Comparison of ENCODE assay signal across 25 cellular contexts in the genomic region with DNA sequence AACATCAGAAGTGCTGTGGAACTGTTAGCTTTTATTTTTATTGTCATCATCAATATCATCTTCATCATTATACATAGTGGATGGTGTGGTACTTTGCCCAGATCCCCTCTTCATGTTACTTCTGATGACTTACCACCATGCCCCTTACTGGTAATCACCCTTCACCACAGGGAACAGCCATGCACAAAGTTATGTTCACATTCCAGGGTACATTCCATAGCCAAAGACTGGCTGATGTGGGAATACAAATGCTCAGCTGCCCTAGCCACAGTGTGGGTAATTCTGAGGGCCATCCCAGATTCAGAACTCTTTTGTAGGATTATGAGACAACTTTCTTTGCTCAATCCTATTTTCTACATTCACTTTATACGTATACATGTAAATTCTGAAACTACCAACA.
"Had no signal": no experiment of that assay in that cellular context is flagged by ENCODE, and none has a peak within 500 bp of the region (broad histone marks: within the 10 kb centered on the region; RNA-seq: fewer than 3 reads in every experiment).

No MANE protein-coding gene starts in this region.

- FAIRE-seq: small intestine had no signal

- H3K27me3 Mint-ChIP-seq: activated naive CD8-positive, alpha-beta T cell treated with anti-CD3 and anti-CD28 coated beads, Interleukin-2, amount 10 ng/mL, durations not matched to agents 7 days and 5 days; naive B cell; stimulated activated naive CD8-positive, alpha-beta T cell treated with anti-CD3 and anti-CD28 coated beads, Interleukin-15, Interleukin-2, amounts not matched to agents 100 ng/mL and 50 ng/mL, for 24 hours; T-cell had no signal

- H3K4me3 ChIP-seq: cardiac muscle cell, esophagus muscularis mucosa, lower lobe of right lung, suprapubic skin had no signal

- H3K4me1 Mint-ChIP-seq: activated naive CD8-positive, alpha-beta T cell treated with anti-CD3 and anti-CD28 coated beads, Interleukin-2, amount 10 ng/mL, durations not matched to agents 7 days and 5 days; immature natural killer cell; naive B cell; T-cell had no signal

- H2AFZ ChIP-seq: parathyroid adenoma had no signal

- H3K4me3 Mint-ChIP-seq: activated naive CD8-positive, alpha-beta T cell treated with anti-CD3 and anti-CD28 coated beads, Interleukin-2, amount 10 ng/mL, durations not matched to agents 7 days and 5 days; immature natural killer cell; mesothelial cell of epicardium; naive B cell; stimulated activated naive CD8-positive, alpha-beta T cell treated with anti-CD3 and anti-CD28 coated beads, Interleukin-15, Interleukin-2, amounts not matched to agents 100 ng/mL and 50 ng/mL, for 24 hours; T-cell had no signal

- H3K27ac ChIP-seq: cardiac muscle cell, esophagus muscularis mucosa, lower lobe of right lung, parathyroid adenoma, suprapubic skin had no signal

- H3K36me3 Mint-ChIP-seq: activated naive CD8-positive, alpha-beta T cell treated with anti-CD3 and anti-CD28 coated beads, Interleukin-2, amount 10 ng/mL, durations not matched to agents 7 days and 5 days; immature natural killer cell; mesothelial cell of epicardium; naive B cell; T-cell had no signal

- H3K36me3 ChIP-seq: cardiac muscle cell, esophagus muscularis mucosa, lower lobe of right lung, suprapubic skin had no signal

- H3K27ac Mint-ChIP-seq: activated naive CD8-positive, alpha-beta T cell treated with anti-CD3 and anti-CD28 coated beads, Interleukin-2, amount 10 ng/mL, durations not matched to agents 7 days and 5 days; immature natural killer cell; mesothelial cell of epicardium; naive B cell; stimulated activated naive CD8-positive, alpha-beta T cell treated with anti-CD3 and anti-CD28 coated beads, Interleukin-15, Interleukin-2, amounts not matched to agents 100 ng/mL and 50 ng/mL, for 24 hours; T-cell had no signal

- H3K9ac ChIP-seq: parathyroid adenoma had no signal

- ATAC-seq: left colon, lower lobe of right lung, T-cell had no signal

- H3K27me3 ChIP-seq: cardiac muscle cell, esophagus muscularis mucosa, suprapubic skin had no signal

- H3K9me3 ChIP-seq: esophagus muscularis mucosa, lower lobe of right lung, suprapubic skin had no signal

- DNase-seq: activated CD4-positive, alpha-beta T cell treated with anti-CD3 and anti-CD28 coated beads, Interleukin-2, amount 50 U/mL, for 4 hours; activated CD4-positive, CD25-positive, alpha-beta regulatory T cell treated with anti-CD3 and anti-CD28 coated beads, Interleukin-2, amount 50 U/mL, for 72 hours; activated naive CD4-positive, alpha-beta T cell; activated naive CD8-positive, alpha-beta T cell treated with anti-CD3 and anti-CD28 coated beads, Interleukin-2, amount 10 ng/mL, durations not matched to agents 7 days and 5 days; activated T-cell treated with anti-CD3 and anti-CD28 coated beads for 4 hours; anterior cingulate cortex; effector CD4-positive, alpha-beta T cell; glutamatergic neuron; immature natural killer cell; left colon; lower lobe of right lung; naive B cell; retina; small intestine; stimulated activated CD4-positive, alpha-beta T cell treated with anti-CD3 and anti-CD28 coated beads, Interleukin-4, amount 100 ng/mL, for 4 hours; stimulated activated CD8-positive, alpha-beta memory T cell treated with anti-CD3 and anti-CD28 coated beads, Interleukin-4, amount 100 ng/mL, for 48 hours; T-cell; T-helper 9 cell; trophoblast cell had no signal

- H3K4me1 ChIP-seq: esophagus muscularis mucosa, lower lobe of right lung, parathyroid adenoma, suprapubic skin had no signal

- H3K79me2 ChIP-seq: parathyroid adenoma had no signal
